ENCODE assay signal across 9 cellular contexts in genomic region chr9:121735065-121735791, GRCh38.
DNase-seq lines count a peak whose midpoint lies in the region; ATAC-seq and TF ChIP-seq lines count a peak whose summit lies in the region.
"Had no signal": no experiment of that assay in that cellular context is flagged by ENCODE, and none has a peak within 500 bp of the region (broad histone marks: within the 10 kb centered on the region; RNA-seq: fewer than 3 reads in every experiment).

No MANE protein-coding gene starts in this region.

- intact Hi-C loops in activated CD4-positive, alpha-beta T cell treated with anti-CD3 and anti-CD28 coated beads, Interleukin-2, amount 10 ng/mL, durations not matched to agents 24 days and 14 days (cut with micrococcal nuclease), result no loop called here

- H3K27me3 ChIP-seq in HUES64 (ENCODE audit: insufficient read depth, low read length), result peaks cover 5% of the 10 kb centered on the region; the same call in 1 of the 2 replicates
- no peaks in the 10 kb centered on the region for H3K27me3 ChIP-seq in suprapubic skin

- H3K9me3 Mint-ChIP-seq in activated CD4-positive, alpha-beta T cell treated with anti-CD3 and anti-CD28 coated beads, Interleukin-2, amount 10 ng/mL, durations not matched to agents 24 days and 14 days, result no peaks in the 10 kb centered on the region
- H3K9me3 Mint-ChIP-seq: activated naive CD4-positive, alpha-beta T cell treated with anti-CD3 and anti-CD28 coated beads, Interleukin-2, amount 50 U/mL, for 24 hours had no signal

- H3K4me1 ChIP-seq in HUES64 (ENCODE audit: insufficient read depth, low read length) (peaks cover 39% of the 10 kb centered on the region), suprapubic skin (peaks cover 61% of the 10 kb centered on the region)

- H3K27me3 Mint-ChIP-seq in activated CD4-positive, alpha-beta T cell treated with anti-CD3 and anti-CD28 coated beads, Interleukin-2, amount 10 ng/mL, durations not matched to agents 24 days and 14 days, result peaks cover 42% of the 10 kb centered on the region

- H3K4me1 Mint-ChIP-seq in activated CD4-positive, alpha-beta T cell treated with anti-CD3 and anti-CD28 coated beads, Interleukin-2, amount 10 ng/mL, durations not matched to agents 24 days and 14 days, result peaks cover 5% of the 10 kb centered on the region

- no peak overlapping the region for H3K9ac ChIP-seq in HUES64 (ENCODE audit: low read depth, low read length)

- ATAC-seq in GM21381 (IDR thresholded peaks at IDR 0.05; ENCODE audit: unreplicated experiment) (no peak), HG03342 (IDR thresholded peaks at IDR 0.05; ENCODE audit: unreplicated experiment) (no peak)

- no peaks in the 10 kb centered on the region for H3K36me3 ChIP-seq in HUES64 (ENCODE audit: insufficient read depth, low read length)
- H3K36me3 ChIP-seq in suprapubic skin, result no peaks in the 10 kb centered on the region

- no peaks in the 10 kb centered on the region for H3K36me3 Mint-ChIP-seq in activated CD4-positive, alpha-beta T cell treated with anti-CD3 and anti-CD28 coated beads, Interleukin-2, amount 10 ng/mL, durations not matched to agents 24 days and 14 days (ENCODE audit: low read depth)
- H3K36me3 Mint-ChIP-seq: activated naive CD4-positive, alpha-beta T cell treated with anti-CD3 and anti-CD28 coated beads, Interleukin-2, amount 50 U/mL, for 24 hours had no signal

- in situ Hi-C loops in astrocyte of the cerebellum (cut with HindIII; ENCODE audit: low sequenced_read_pairs), result no loop called here

- TF ChIP-seq EP300 in suprapubic skin (IDR thresholded peaks at IDR 0.05), result no peak

- TF ChIP-seq POLR2A in suprapubic skin (IDR thresholded peaks at IDR 0.05), result no peak

- WGBS in HUES64, result 15% methylated on average over 9 of the region's 9 CpGs
- WGBS in suprapubic skin, result 52% methylated on average over 9 of the region's 9 CpGs

- H3K9me3 ChIP-seq in HUES64 (ENCODE audit: insufficient read depth, low read depth, low read length), result no peaks in the 10 kb centered on the region
- no peaks in the 10 kb centered on the region for H3K9me3 ChIP-seq in suprapubic skin

- peak; percentile 59 for DNase-seq in activated CD4-positive, alpha-beta T cell treated with anti-CD3 and anti-CD28 coated beads, Interleukin-2, amount 10 ng/mL, durations not matched to agents 24 days and 14 days
- no peak for DNase-seq in activated CD4-positive, alpha-beta T cell treated with anti-CD3 and anti-CD28 coated beads for 1 hour
- DNase-seq in astrocyte of the cerebellum (ENCODE audit: low read depth) (peak; percentile 73), iris pigment epithelial cell (ENCODE audit: low read depth) (peak; percentile 81), suprapubic skin (ENCODE audit: low spot score in 2 of 2) (no peak)

- TF ChIP-seq CTCF in astrocyte of the cerebellum (IDR thresholded peaks at IDR 0.05; ENCODE audit: low read depth, low read length, missing control alignments) (peak; percentile 88), suprapubic skin (IDR thresholded peaks at IDR 0.05) (peak in 1 of 2 donors; percentile 21)

- H3K4me3 ChIP-seq in HUES64 (ENCODE audit: low read length), result peak overlapping the region; percentile 74
- no peak overlapping the region for H3K4me3 ChIP-seq in astrocyte of the cerebellum (ENCODE audit: low read depth, low read length)
- H3K4me3 ChIP-seq in suprapubic skin, result peak overlapping the region; percentile 51

- H3K27ac Mint-ChIP-seq in activated CD4-positive, alpha-beta T cell treated with anti-CD3 and anti-CD28 coated beads, Interleukin-2, amount 10 ng/mL, durations not matched to agents 24 days and 14 days, result no peak overlapping the region
- H3K27ac Mint-ChIP-seq: activated naive CD4-positive, alpha-beta T cell treated with anti-CD3 and anti-CD28 coated beads, Interleukin-2, amount 50 U/mL, for 24 hours had no signal

- H3K4me3 Mint-ChIP-seq in activated CD4-positive, alpha-beta T cell treated with anti-CD3 and anti-CD28 coated beads, Interleukin-2, amount 10 ng/mL, durations not matched to agents 24 days and 14 days, result no peak overlapping the region
- H3K4me3 Mint-ChIP-seq: activated naive CD4-positive, alpha-beta T cell treated with anti-CD3 and anti-CD28 coated beads, Interleukin-2, amount 50 U/mL, for 24 hours had no signal

- H3K27ac ChIP-seq in HUES64 (ENCODE audit: low read depth, low read length) (no peak overlapping the region), suprapubic skin (peak overlapping the region; percentile 85)

Comparison
In these comparisons a context has a peak if more than half of its experiments do, and no peak if none do; other contexts are left out.
1. DNase-seq: peak in activated CD4-positive, alpha-beta T cell treated with anti-CD3 and anti-CD28 coated beads, Interleukin-2, amount 10 ng/mL, durations not matched to agents 24 days and 14 days (single experiment), astrocyte of the cerebellum (single experiment) and iris pigment epithelial cell (single experiment); none in activated CD4-positive, alpha-beta T cell treated with anti-CD3 and anti-CD28 coated beads for 1 hour (single experiment) and suprapubic skin (0 of 2).